Comparison of ENCODE assay signal across 14 cellular contexts in the genomic region with DNA sequence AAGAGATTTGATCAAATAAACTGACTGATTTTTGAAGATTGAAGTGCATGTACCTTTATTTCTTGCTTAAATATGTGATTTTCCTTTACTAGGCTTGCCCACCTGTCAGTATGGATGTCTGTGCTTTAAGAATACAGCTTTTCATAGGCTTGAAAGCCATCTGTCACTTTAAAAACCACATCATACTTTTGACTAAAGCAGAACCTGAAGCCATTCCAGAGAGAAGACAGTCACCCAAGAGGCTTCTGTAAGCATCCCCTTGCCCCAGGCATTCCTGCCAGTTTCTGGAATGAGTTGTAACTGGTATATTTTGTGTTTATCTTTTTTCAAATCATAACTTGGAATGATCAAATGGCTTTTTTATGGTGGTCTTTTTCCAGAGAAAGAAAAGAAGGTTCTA. TPM values are rescaled to one million over a fixed set of nuclear protein-coding genes. Genes with fewer than 3 reads are reported as not detected.
DNase-seq lines count a peak whose midpoint lies in the region; ATAC-seq and TF ChIP-seq lines count a peak whose summit lies in the region.
"Had no signal": no experiment of that assay in that cellular context is flagged by ENCODE, and none has a peak within 500 bp of the region (broad histone marks: within the 10 kb centered on the region; RNA-seq: fewer than 3 reads in every experiment).

No MANE protein-coding gene starts in this region.

- H3K4me1 Mint-ChIP-seq in WTC11 (peaks cover 13% of the 10 kb centered on the region), progenitor cell of endocrine pancreas (ENCODE audit: low read depth) (peaks cover 28% of the 10 kb centered on the region)
- H3K4me1 Mint-ChIP-seq in naive thymus-derived CD4-positive, alpha-beta T cell = peaks cover 0 to 18% (median 7%) of the 10 kb centered on the region in 7 donors
- peaks cover 19% of the 10 kb centered on the region for H3K4me1 Mint-ChIP-seq in activated T-cell treated with anti-CD3 and anti-CD28 coated beads, Interleukin-2, amount 50 U/mL, for 72 hours (ENCODE audit: low read depth)

- CTCF ChIA-PET in WTC11 (lab: Charles Lee) = no interaction called here
- CTCF ChIA-PET in naive thymus-derived CD4-positive, alpha-beta T cell (lab: Charles Lee) = no interaction called here

- no peaks in the 10 kb centered on the region for H3K27me3 ChIP-seq in naive thymus-derived CD4-positive, alpha-beta T cell (ENCODE audit: control insufficient read depth in 2 of 2, insufficient read depth in 2 of 2, low read length in 2 of 2)

- no peak overlapping the region for H3K4me3 ChIP-seq in naive thymus-derived CD4-positive, alpha-beta T cell (ENCODE audit: low read length)
- H3K4me3 ChIP-seq: HAP-1 had no signal

- peak; percentile 11 for DNase-seq in NCI-H2171 treated with DMSO at 0.1 percent for 48 hours (lab: John Stamatoyannopoulos, UW)
- DNase-seq in NCI-H2171 (lab: John Stamatoyannopoulos, UW) = no peak
- DNase-seq in ELR (ENCODE audit: low read depth) = peak; percentile 36
- DNase-seq in WTC11 (ENCODE audit: low spot score) = no peak
- DNase-seq in progenitor cell of endocrine pancreas (ENCODE audit: low spot score, unreplicated experiment) = no peak
- DNase-seq in naive thymus-derived CD4-positive, alpha-beta T cell = no peak
- DNase-seq in RPMI8226 = no peak
- no peak for DNase-seq in activated T-cell treated with anti-CD3 and anti-CD28 coated beads, Interleukin-2, amount 50 U/mL, for 72 hours
- DNase-seq: CD4-positive, alpha-beta T cell; NCI-H1092 treated with DMSO at 0.1 percent for 48 hours; NCI-H1694; NCI-H2107 had no signal

- H3K9me3 Mint-ChIP-seq in WTC11 = no peaks in the 10 kb centered on the region
- H3K9me3 Mint-ChIP-seq in progenitor cell of endocrine pancreas (ENCODE audit: low read depth) = no peaks in the 10 kb centered on the region
- no peaks in the 10 kb centered on the region for H3K9me3 Mint-ChIP-seq in naive thymus-derived CD4-positive, alpha-beta T cell
- H3K9me3 Mint-ChIP-seq in activated T-cell treated with anti-CD3 and anti-CD28 coated beads, Interleukin-2, amount 50 U/mL, for 72 hours = no peaks in the 10 kb centered on the region
- H3K9me3 Mint-ChIP-seq: CD4-positive, alpha-beta T cell; IgD-negative memory B cell had no signal

- H3K9me3 ChIP-seq in naive thymus-derived CD4-positive, alpha-beta T cell (ENCODE audit: control insufficient read depth in 2 of 3, low read length in 3 of 3) = no peaks in the 10 kb centered on the region
- H3K9me3 ChIP-seq: HAP-1 had no signal

- ATAC-seq in WTC11 = no peak
- ATAC-seq in naive thymus-derived CD4-positive, alpha-beta T cell = no peak
- ATAC-seq in activated T-cell treated with anti-CD3 and anti-CD28 coated beads, Interleukin-2, amount 50 U/mL, for 72 hours (replicated peaks in 1 of 2) = no peak

- H3K36me3 Mint-ChIP-seq in WTC11 = peaks cover 66% of the 10 kb centered on the region
- H3K36me3 Mint-ChIP-seq in progenitor cell of endocrine pancreas (ENCODE audit: insufficient read depth) = peaks cover 18% of the 10 kb centered on the region
- H3K36me3 Mint-ChIP-seq in naive thymus-derived CD4-positive, alpha-beta T cell = peaks cover 16 to 65% (median 29%) of the 10 kb centered on the region in 5 donors
- peaks cover 6 to 13% of the 10 kb centered on the region in 2 donors for H3K36me3 Mint-ChIP-seq in activated T-cell treated with anti-CD3 and anti-CD28 coated beads, Interleukin-2, amount 50 U/mL, for 72 hours (ENCODE audit: insufficient read depth in 2 of 2)

- no peaks in the 10 kb centered on the region for H3K27me3 Mint-ChIP-seq in WTC11 (ENCODE audit: low read depth)
- no peaks in the 10 kb centered on the region for H3K27me3 Mint-ChIP-seq in progenitor cell of endocrine pancreas
- no peaks in the 10 kb centered on the region for H3K27me3 Mint-ChIP-seq in naive thymus-derived CD4-positive, alpha-beta T cell
- H3K27me3 Mint-ChIP-seq in activated T-cell treated with anti-CD3 and anti-CD28 coated beads, Interleukin-2, amount 50 U/mL, for 72 hours (ENCODE audit: low read depth) = no peaks in the 10 kb centered on the region
- H3K27me3 Mint-ChIP-seq: CD4-positive, alpha-beta T cell; IgD-negative memory B cell had no signal

- no peak overlapping the region for H3K27ac ChIP-seq in naive thymus-derived CD4-positive, alpha-beta T cell (ENCODE audit: low read depth, low read length)

- POLR2A ChIA-PET in WTC11 (lab: Charles Lee) = no interaction called here
- POLR2A ChIA-PET in naive thymus-derived CD4-positive, alpha-beta T cell (lab: Charles Lee) = no interaction called here

- TF ChIP-seq CTCF in WTC11 (IDR thresholded peaks at IDR 0.05) = no peak
- no peak for TF ChIP-seq CTCF in progenitor cell of endocrine pancreas (IDR thresholded peaks at IDR 0.05; ENCODE audit: unreplicated experiment)

- peaks cover 0 to 3% of the 10 kb centered on the region in 2 donors for H3K4me1 ChIP-seq in naive thymus-derived CD4-positive, alpha-beta T cell (ENCODE audit: control insufficient read depth in 2 of 2, insufficient read depth in 2 of 2, low read length in 2 of 2)
- H3K4me1 ChIP-seq: HAP-1 had no signal

- H3K36me3 ChIP-seq in naive thymus-derived CD4-positive, alpha-beta T cell (ENCODE audit: control insufficient read depth in 2 of 3, insufficient read depth in 3 of 3, low read length in 3 of 3) = peaks cover 6 to 50% (median 7%) of the 10 kb centered on the region in 3 experiments

- peak overlapping the region; percentile 95 for H3K27ac Mint-ChIP-seq in WTC11
- peak overlapping the region; percentile 73 for H3K27ac Mint-ChIP-seq in progenitor cell of endocrine pancreas
- peak overlapping the region in 1 of 9 donors; percentile 1 for H3K27ac Mint-ChIP-seq in naive thymus-derived CD4-positive, alpha-beta T cell
- H3K27ac Mint-ChIP-seq in activated T-cell treated with anti-CD3 and anti-CD28 coated beads, Interleukin-2, amount 50 U/mL, for 72 hours = no peak overlapping the region
- H3K27ac Mint-ChIP-seq: CD4-positive, alpha-beta T cell had no signal

- intact Hi-C loops in naive thymus-derived CD4-positive, alpha-beta T cell (cut with micrococcal nuclease) = no loop called here

- H3K4me3 Mint-ChIP-seq in WTC11 = no peak overlapping the region
- no peak overlapping the region for H3K4me3 Mint-ChIP-seq in progenitor cell of endocrine pancreas (ENCODE audit: low read depth)
- H3K4me3 Mint-ChIP-seq in naive thymus-derived CD4-positive, alpha-beta T cell = no peak overlapping the region
- H3K4me3 Mint-ChIP-seq in activated T-cell treated with anti-CD3 and anti-CD28 coated beads, Interleukin-2, amount 50 U/mL, for 72 hours = no peak overlapping the region
- H3K4me3 Mint-ChIP-seq: CD4-positive, alpha-beta T cell; IgD-negative memory B cell had no signal

TF ChIP-seq in WTC11, 78 proteins besides CTCF, POLR2A, EP300 and RAD21 (continues in another document):
- TF ChIP-seq ZMAT4 (CRISPR knock-in tag; IDR thresholded peaks at IDR 0.05) (no peak), ESRRA (CRISPR knock-in tag; IDR thresholded peaks at IDR 0.05; ENCODE audit: borderline replicate concordance) (no peak), NR2C2 (CRISPR knock-in tag; IDR thresholded peaks at IDR 0.05) (no peak), MAX (CRISPR knock-in tag; IDR thresholded peaks at IDR 0.05) (no peak), HMGXB4 (CRISPR knock-in tag; IDR thresholded peaks at IDR 0.05) (no peak), ZNF232 (CRISPR knock-in tag; IDR thresholded peaks at IDR 0.05) (no peak), JUN (CRISPR knock-in tag; IDR thresholded peaks at IDR 0.05) (no peak), CREB1 (CRISPR knock-in tag; IDR thresholded peaks at IDR 0.05) (no peak), EMX1 (CRISPR knock-in tag; IDR thresholded peaks at IDR 0.05) (no peak), ZNF317 (CRISPR knock-in tag; IDR thresholded peaks at IDR 0.05; ENCODE audit: borderline replicate concordance, low read depth) (no peak)
- TF ChIP-seq, protein P1, sequence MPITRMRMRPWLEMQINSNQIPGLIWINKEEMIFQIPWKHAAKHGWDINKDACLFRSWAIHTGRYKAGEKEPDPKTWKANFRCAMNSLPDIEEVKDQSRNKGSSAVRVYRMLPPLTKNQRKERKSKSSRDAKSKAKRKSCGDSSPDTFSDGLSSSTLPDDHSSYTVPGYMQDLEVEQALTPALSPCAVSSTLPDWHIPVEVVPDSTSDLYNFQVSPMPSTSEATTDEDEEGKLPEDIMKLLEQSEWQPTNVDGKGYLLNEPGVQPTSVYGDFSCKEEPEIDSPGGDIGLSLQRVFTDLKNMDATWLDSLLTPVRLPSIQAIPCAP (CRISPR knock-in tag; IDR thresholded peaks at IDR 0.05) = no peak

RNA-seq across cellular contexts. Expression of gene HPS3, which starts 24.0 kb away (rescaled TPM):
- 51.3 to 59.6 TPM (median 58.7 TPM) in 3 replicates for total RNA-seq in WTC11 (2021)
- total RNA-seq in progenitor cell of endocrine pancreas = 24.1 and 26.2 TPM in 2 replicates
- 10 to 100 TPM; 13.6 to 25.8 (median 23.4) TPM for total RNA-seq in naive thymus-derived CD4-positive, alpha-beta T cell
- polyA plus RNA-seq in naive thymus-derived CD4-positive, alpha-beta T cell = 10 to 100 TPM; 32.9 to 33.5 TPM
- 10 to 100 TPM; 18.9 to 22.2 TPM for total RNA-seq in activated T-cell treated with anti-CD3 and anti-CD28 coated beads, Interleukin-2, amount 50 U/mL, for 72 hours

Comparison
In these comparisons a context has a peak if more than half of its experiments do, and no peak if none do; other contexts are left out.
1. DNase-seq: peak in NCI-H2171 treated with DMSO at 0.1 percent for 48 hours (single experiment) and ELR (single experiment); none in NCI-H2171 (single experiment), WTC11 (single experiment), progenitor cell of endocrine pancreas (single experiment), naive thymus-derived CD4-positive, alpha-beta T cell (0 of 9), RPMI8226 (single experiment) and activated T-cell treated with anti-CD3 and anti-CD28 coated beads, Interleukin-2, amount 50 U/mL, for 72 hours (0 of 2).